In genomic region chr17:9935408-9935807, GRCh38 we compare ENCODE assay signal across 26 cellular contexts. TPM values are rescaled to one million over a fixed set of nuclear protein-coding genes. Genes with fewer than 3 reads are reported as not detected.
DNase-seq lines count a peak whose midpoint lies in the region; ATAC-seq, FAIRE-seq and TF ChIP-seq lines count a peak whose summit lies in the region.
"Had no signal": no experiment of that assay in that cellular context is flagged by ENCODE, and none has a peak within 500 bp of the region (broad histone marks: within the 10 kb centered on the region; RNA-seq: fewer than 3 reads in every experiment).

No MANE protein-coding gene starts in this region.

- TF ChIP-seq CTCF in kidney (IDR thresholded peaks at IDR 0.05; ENCODE audit: borderline replicate concordance, extremely low read depth, insufficient read depth) = no peak

- H3K4me1 ChIP-seq in kidney (ENCODE audit: control insufficient read depth in 1 of 2, insufficient read depth in 1 of 2, low read depth in 1 of 2, low read length in 2 of 2) (no peaks in the 10 kb centered on the region), SJCRH30 (no peaks in the 10 kb centered on the region)
- H3K4me1 ChIP-seq: adrenal gland had no signal

- no peak for FAIRE-seq in kidney (lab: Jason Lieb, UNC)
- FAIRE-seq: GM12878, GM19239 had no signal

- H3K9me3 ChIP-seq in kidney (ENCODE audit: control insufficient read depth in 1 of 2, low read length in 2 of 2) (peaks cover 0 to 2% of the 10 kb centered on the region in 2 donors), SJCRH30 (replicated peaks) (no peaks in the 10 kb centered on the region)
- H3K9me3 ChIP-seq: adrenal gland, SK-N-SH, thoracic aorta had no signal

- ATAC-seq in GM18868 (IDR thresholded peaks at IDR 0.05; ENCODE audit: unreplicated experiment) (peak; percentile 41), HG03460 (IDR thresholded peaks at IDR 0.05; ENCODE audit: unreplicated experiment) (no peak)
- no peak for ATAC-seq in stimulated activated effector memory CD8-positive, alpha-beta T cell treated with anti-CD3 and anti-CD28 coated beads, Interleukin-12 subunit alpha, Interleukin-12 subunit beta, amount 100 ng/mL, for 72 hours
- ATAC-seq in natural killer cell treated with Interleukin-12 subunit alpha and Interleukin-12 subunit beta and Interleukin-15 and Interleukin-18, amount 100 ng/mL, for 72 hours = no peak
- ATAC-seq: GM12878, WTC11 had no signal

- no peaks in the 10 kb centered on the region for H3K27me3 Mint-ChIP-seq in dendritic cell treated with granulocyte-macrophage colony-stimulating factor and Interleukin-4, amounts not matched to agents 40 ng/mL and 50 ng/mL, for 4 days
- H3K27me3 Mint-ChIP-seq in natural killer cell treated with Interleukin-12 subunit alpha and Interleukin-12 subunit beta and Interleukin-15 and Interleukin-18, amount 100 ng/mL, for 72 hours = no peaks in the 10 kb centered on the region

- H3K4me1 Mint-ChIP-seq in dendritic cell treated with granulocyte-macrophage colony-stimulating factor and Interleukin-4, amounts not matched to agents 40 ng/mL and 50 ng/mL, for 4 days (ENCODE audit: low read depth) = peaks cover 24% of the 10 kb centered on the region
- no peaks in the 10 kb centered on the region for H3K4me1 Mint-ChIP-seq in stimulated activated effector memory CD8-positive, alpha-beta T cell treated with anti-CD3 and anti-CD28 coated beads, Interleukin-12 subunit alpha, Interleukin-12 subunit beta, amount 100 ng/mL, for 72 hours
- H3K4me1 Mint-ChIP-seq in natural killer cell treated with Interleukin-12 subunit alpha and Interleukin-12 subunit beta and Interleukin-15 and Interleukin-18, amount 100 ng/mL, for 72 hours (ENCODE audit: low read depth in 2 of 2) = no peaks in the 10 kb centered on the region
- H3K4me1 Mint-ChIP-seq: CD4-positive, alpha-beta memory T cell had no signal

- H3K27ac Mint-ChIP-seq in dendritic cell treated with granulocyte-macrophage colony-stimulating factor and Interleukin-4, amounts not matched to agents 40 ng/mL and 50 ng/mL, for 4 days = peak overlapping the region; percentile 27
- H3K27ac Mint-ChIP-seq in stimulated activated effector memory CD8-positive, alpha-beta T cell treated with anti-CD3 and anti-CD28 coated beads, Interleukin-12 subunit alpha, Interleukin-12 subunit beta, amount 100 ng/mL, for 72 hours = peak overlapping the region; percentile 15
- H3K27ac Mint-ChIP-seq in natural killer cell treated with Interleukin-12 subunit alpha and Interleukin-12 subunit beta and Interleukin-15 and Interleukin-18, amount 100 ng/mL, for 72 hours = no peak overlapping the region
- H3K27ac Mint-ChIP-seq: CD4-positive, alpha-beta memory T cell; WTC11 had no signal

- DNase-seq in kidney = peak; percentile 49
- no peak for DNase-seq in stimulated activated effector memory CD8-positive, alpha-beta T cell treated with anti-CD3 and anti-CD28 coated beads, Interleukin-12 subunit alpha, Interleukin-12 subunit beta, amount 100 ng/mL, for 72 hours (ENCODE audit: low spot score in 2 of 2)
- DNase-seq in activated naive CD4-positive, alpha-beta T cell treated with Interleukin-2 at 50 U/mL for 16 hours = no peak
- DNase-seq in natural killer cell treated with Interleukin-12 subunit alpha and Interleukin-12 subunit beta and Interleukin-15 and Interleukin-18, amount 100 ng/mL, for 72 hours (ENCODE audit: low spot score) = no peak
- DNase-seq in SJCRH30 = no peak
- DNase-seq: activated CD4-positive, alpha-beta T cell treated with anti-CD3 and anti-CD28 coated beads, Interleukin-2, amount 50 U/mL, for 48 hours; activated gamma-delta T cell; adrenal gland; CD4-positive, alpha-beta memory T cell; effector CD8-positive, alpha-beta T cell; NCI-H1092 treated with DMSO at 0.1 percent for 48 hours; NCI-H2081 treated with DMSO at 0.1 percent for 48 hours; NCI-H510A; nucleus accumbens; retina; SK-N-SH had no signal

- H3K36me3 ChIP-seq in kidney (ENCODE audit: control insufficient read depth in 1 of 2, insufficient read depth in 2 of 2, low read length in 2 of 2) = no peaks in the 10 kb centered on the region
- no peaks in the 10 kb centered on the region for H3K36me3 ChIP-seq in SJCRH30
- H3K36me3 ChIP-seq: thoracic aorta had no signal

- H3K9me3 Mint-ChIP-seq in dendritic cell treated with granulocyte-macrophage colony-stimulating factor and Interleukin-4, amounts not matched to agents 40 ng/mL and 50 ng/mL, for 4 days = peaks cover 7% of the 10 kb centered on the region
- H3K9me3 Mint-ChIP-seq in stimulated activated effector memory CD8-positive, alpha-beta T cell treated with anti-CD3 and anti-CD28 coated beads, Interleukin-12 subunit alpha, Interleukin-12 subunit beta, amount 100 ng/mL, for 72 hours = no peaks in the 10 kb centered on the region
- H3K9me3 Mint-ChIP-seq in natural killer cell treated with Interleukin-12 subunit alpha and Interleukin-12 subunit beta and Interleukin-15 and Interleukin-18, amount 100 ng/mL, for 72 hours = no peaks in the 10 kb centered on the region

- no peak overlapping the region for H3K9ac ChIP-seq in kidney (ENCODE audit: low read length in 2 of 2)
- H3K9ac ChIP-seq: SK-N-SH had no signal

- H3K36me3 Mint-ChIP-seq in dendritic cell treated with granulocyte-macrophage colony-stimulating factor and Interleukin-4, amounts not matched to agents 40 ng/mL and 50 ng/mL, for 4 days (ENCODE audit: low read depth) = peaks cover 92% of the 10 kb centered on the region
- H3K36me3 Mint-ChIP-seq in stimulated activated effector memory CD8-positive, alpha-beta T cell treated with anti-CD3 and anti-CD28 coated beads, Interleukin-12 subunit alpha, Interleukin-12 subunit beta, amount 100 ng/mL, for 72 hours = no peaks in the 10 kb centered on the region
- no peaks in the 10 kb centered on the region for H3K36me3 Mint-ChIP-seq in natural killer cell treated with Interleukin-12 subunit alpha and Interleukin-12 subunit beta and Interleukin-15 and Interleukin-18, amount 100 ng/mL, for 72 hours

- H3K4me3 Mint-ChIP-seq in dendritic cell treated with granulocyte-macrophage colony-stimulating factor and Interleukin-4, amounts not matched to agents 40 ng/mL and 50 ng/mL, for 4 days = no peak overlapping the region
- H3K4me3 Mint-ChIP-seq in stimulated activated effector memory CD8-positive, alpha-beta T cell treated with anti-CD3 and anti-CD28 coated beads, Interleukin-12 subunit alpha, Interleukin-12 subunit beta, amount 100 ng/mL, for 72 hours = no peak overlapping the region
- H3K4me3 Mint-ChIP-seq in natural killer cell treated with Interleukin-12 subunit alpha and Interleukin-12 subunit beta and Interleukin-15 and Interleukin-18, amount 100 ng/mL, for 72 hours = no peak overlapping the region
- H3K4me3 Mint-ChIP-seq: CD4-positive, alpha-beta memory T cell; WTC11 had no signal

- H3K4me3 ChIP-seq in kidney (ENCODE audit: low read length in 2 of 2) = no peak overlapping the region
- no peak overlapping the region for H3K4me3 ChIP-seq in SJCRH30
- H3K4me3 ChIP-seq: adrenal gland, GM12878, thoracic aorta had no signal

- intact Hi-C loops in dendritic cell treated with granulocyte-macrophage colony-stimulating factor and Interleukin-4, amounts not matched to agents 40 ng/mL and 50 ng/mL, for 4 days (cut with micrococcal nuclease) = no loop called here
- intact Hi-C loops in kidney (cut with DNase I) = no loop called here

- H3K27ac ChIP-seq in kidney (ENCODE audit: low read depth in 2 of 2, low read length in 2 of 2) (no peak overlapping the region), SJCRH30 (no peak overlapping the region)
- H3K27ac ChIP-seq: adrenal gland, thoracic aorta had no signal

- H3K27me3 ChIP-seq in SJCRH30 = no peaks in the 10 kb centered on the region
- H3K27me3 ChIP-seq: adrenal gland had no signal

RNA-seq across cellular contexts. Expression of gene RCVRN, which starts 30.3 kb away (rescaled TPM):
- total RNA-seq in kidney = not detected
- not detected for polyA plus RNA-seq in kidney (ENCODE audit: insufficient read depth, low read depth, low replicate concordance)
- total RNA-seq in natural killer cell treated with Interleukin-12 subunit alpha and Interleukin-12 subunit beta and Interleukin-15 and Interleukin-18, amount 100 ng/mL, for 72 hours = not detected
- 0.06 TPM in 1 of 2 replicates, not detected in the other for total RNA-seq in SJCRH30 (2014; rRNA removed; shearing (Covaris generic))
- total RNA-seq: CD4-positive, alpha-beta memory T cell; glomerular endothelial cell; H4; T-helper 2 cell treated with Interferon-gamma antibody and Interleukin-4, amounts not matched to agents 100 ng/mL and 5 ng/mL, for 36 hours; WTC11 had no signal
- polyA plus RNA-seq: CD4-positive, alpha-beta memory T cell; SK-N-SH had no signal

Comparison
In these comparisons a context has a peak if more than half of its experiments do, and no peak if none do; other contexts are left out.
1. H3K27ac Mint-ChIP-seq: peak in dendritic cell treated with granulocyte-macrophage colony-stimulating factor and Interleukin-4, amounts not matched to agents 40 ng/mL and 50 ng/mL, for 4 days (single experiment) and stimulated activated effector memory CD8-positive, alpha-beta T cell treated with anti-CD3 and anti-CD28 coated beads, Interleukin-12 subunit alpha, Interleukin-12 subunit beta, amount 100 ng/mL, for 72 hours (single experiment); none in natural killer cell treated with Interleukin-12 subunit alpha and Interleukin-12 subunit beta and Interleukin-15 and Interleukin-18, amount 100 ng/mL, for 72 hours (0 of 2).